Comparison of ENCODE assay signal across 8 cellular contexts in the genomic region with DNA sequence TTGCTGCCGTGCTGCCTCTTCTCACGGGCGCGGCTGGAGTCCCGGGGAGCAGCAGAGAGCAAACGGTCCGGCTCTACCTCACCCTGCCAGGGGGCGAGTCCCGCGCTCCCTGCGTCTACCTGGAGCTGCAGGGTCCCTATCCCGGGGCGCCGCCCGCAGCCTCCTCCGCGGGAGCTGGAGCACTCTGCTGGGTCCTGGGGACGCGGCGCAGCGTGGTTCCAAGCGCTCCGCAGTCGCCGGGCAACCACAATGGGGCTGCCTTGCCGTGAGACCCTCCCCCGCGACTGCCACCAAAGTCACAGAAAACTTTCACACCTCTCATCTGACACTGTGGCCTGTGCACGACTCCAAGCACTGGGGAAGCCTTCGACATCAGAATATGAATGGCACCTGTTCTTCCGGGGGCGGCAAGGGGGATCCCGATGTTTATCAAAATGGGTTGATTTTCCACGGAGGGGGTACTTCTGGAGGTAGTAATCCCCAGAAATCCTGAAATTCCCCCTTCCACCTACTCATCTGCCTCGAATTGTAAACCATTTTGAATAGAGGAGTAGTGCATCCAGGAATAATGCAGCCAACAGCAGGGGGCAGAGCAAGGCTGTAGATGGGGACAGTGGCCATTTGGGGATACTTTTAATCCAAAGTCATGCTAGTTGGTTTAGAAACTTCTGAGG. TPM values are rescaled to one million over a fixed set of nuclear protein-coding genes. Genes with fewer than 3 reads are reported as not detected.
DNase-seq lines count a peak whose midpoint lies in the region; ATAC-seq and FAIRE-seq lines count a peak whose summit lies in the region.

C12orf42 (minus strand) TSS at position 186 of the 674 bp plus-strand sequence. CDS start 17,542 bp downstream, outside the sequence.

- no peak within 1 kb of the TSS for H3K27ac Mint-ChIP-seq in activated T-cell treated with anti-CD3 and anti-CD28 coated beads, Interleukin-2, amount 50 U/mL, for 24 hours

- H3K9ac ChIP-seq in neuronal stem cell (ENCODE audit: low read depth, low read length, poor library complexity), result peak within 1 kb of the TSS; percentile 68

- peak within 1 kb of the TSS; percentile 50 for H3K14ac ChIP-seq in neuronal stem cell (ENCODE audit: low read length)

- H4K91ac ChIP-seq in neuronal stem cell (ENCODE audit: low read depth, low read length, poor library complexity), result peak within 1 kb of the TSS; percentile 48

- peak; percentile 34 for ATAC-seq in HG02763 (IDR thresholded peaks at IDR 0.05; ENCODE audit: unreplicated experiment)
- ATAC-seq in activated T-cell treated with anti-CD3 and anti-CD28 coated beads, Interleukin-2, amount 50 U/mL, for 4 hours, result peak; percentile 36 to 51

- H3K4me3 ChIP-seq in neuronal stem cell (ENCODE audit: low read length in 2 of 2), result peak within 1 kb of the TSS; percentile 31 to 81

- H2BK15ac ChIP-seq in neuronal stem cell (ENCODE audit: low read length), result peak within 1 kb of the TSS; percentile 95

- H2BK12ac ChIP-seq in neuronal stem cell (ENCODE audit: low read length), result peak within 1 kb of the TSS; percentile 87

- DNase-seq in activated T-cell treated with anti-CD3 and anti-CD28 coated beads, Interleukin-2, amount 50 U/mL, for 24 hours, result no peak
- DNase-seq in activated T-cell treated with anti-CD3 and anti-CD28 coated beads for 4 hours, result no peak
- peak; percentile 62 to 70 for DNase-seq in NCI-H187 (lab: John Stamatoyannopoulos, UW)
- no peak for DNase-seq in activated T-cell treated with anti-CD3 and anti-CD28 coated beads, Interleukin-2, amount 50 U/mL, for 4 hours
- DNase-seq in frontal cortex (ENCODE audit: low spot score in 2 of 2), result peak; percentile 36 to 50
- DNase-seq in neuronal stem cell (ENCODE audit: low spot score), result peak; percentile 59
- DNase-seq in dedifferentiated amniotic fluid mesenchymal stem cell (ENCODE audit: extremely low spot score), result no peak

- peak within 1 kb of the TSS; percentile 84 for H2AK5ac ChIP-seq in neuronal stem cell (ENCODE audit: low read depth, low read length)

- peaks cover 5 to 12% of the 10 kb centered on the region in 2 donors for H3K4me1 ChIP-seq in neuronal stem cell (ENCODE audit: control insufficient read depth in 2 of 2, insufficient read depth in 1 of 2, low read depth in 1 of 2, low read length in 2 of 2)

- H3K27me3 ChIP-seq in neuronal stem cell (ENCODE audit: control insufficient read depth in 3 of 3, insufficient read depth in 3 of 3, low read depth in 1 of 3, low read length in 3 of 3), result peaks cover 0 to 26% (median 2%) of the 10 kb centered on the region in 3 experiments

- H3K9me3 Mint-ChIP-seq in activated T-cell treated with anti-CD3 and anti-CD28 coated beads, Interleukin-2, amount 50 U/mL, for 24 hours, result peaks cover 5% of the 10 kb centered on the region
- peaks cover 6% of the 10 kb centered on the region for H3K9me3 Mint-ChIP-seq in activated T-cell treated with anti-CD3 and anti-CD28 coated beads, Interleukin-2, amount 50 U/mL, for 4 hours

- peak within 1 kb of the TSS; percentile 98 for H3K4me2 ChIP-seq in neuronal stem cell (ENCODE audit: insufficient read depth, low read length, poor library complexity, severe bottlenecking)

- FAIRE-seq in frontal cortex (lab: Jason Lieb, UNC), result no peak

- H3K18ac ChIP-seq in neuronal stem cell (ENCODE audit: low read length), result peak within 1 kb of the TSS; percentile 98

- no peak within 1 kb of the TSS for H2BK120ac ChIP-seq in neuronal stem cell (ENCODE audit: low read depth, low read length)

- peaks cover 38% of the 10 kb centered on the region for H3K4me1 Mint-ChIP-seq in activated T-cell treated with anti-CD3 and anti-CD28 coated beads, Interleukin-2, amount 50 U/mL, for 24 hours (ENCODE audit: low read depth)
- peaks cover 22% of the 10 kb centered on the region for H3K4me1 Mint-ChIP-seq in activated T-cell treated with anti-CD3 and anti-CD28 coated beads, Interleukin-2, amount 50 U/mL, for 4 hours (ENCODE audit: low read depth)

- no peak within 1 kb of the TSS for H3K4ac ChIP-seq in neuronal stem cell (ENCODE audit: low read length)

- no CpG with 5 or more reads among the region's 35 CpGs for WGBS in neuronal stem cell (ENCODE audit: extremely low coverage in 2 of 2, insufficient read length in 2 of 2, insufficient replicate concordance in 1 of 2), 2 donors

- H2AFZ ChIP-seq in neuronal stem cell (ENCODE audit: low read length), result peak within 1 kb of the TSS; percentile 89

- no peaks in the 10 kb centered on the region for H3K36me3 ChIP-seq in neuronal stem cell (replicated peaks in 1 of 2; ENCODE audit: control insufficient read depth in 2 of 2, insufficient read depth in 2 of 2, low read length in 2 of 2)

- H3K23ac ChIP-seq in neuronal stem cell (ENCODE audit: low read depth, low read length, poor library complexity), result no peak within 1 kb of the TSS

- H3K27me3 Mint-ChIP-seq in activated T-cell treated with anti-CD3 and anti-CD28 coated beads, Interleukin-2, amount 50 U/mL, for 24 hours, result peaks cover 44% of the 10 kb centered on the region
- H3K27me3 Mint-ChIP-seq in activated T-cell treated with anti-CD3 and anti-CD28 coated beads, Interleukin-2, amount 50 U/mL, for 4 hours (ENCODE audit: low read depth), result peaks cover 32% of the 10 kb centered on the region

- H2BK5ac ChIP-seq in neuronal stem cell (ENCODE audit: low read length), result peak within 1 kb of the TSS; percentile 93

- no peak within 1 kb of the TSS for H4K8ac ChIP-seq in neuronal stem cell (ENCODE audit: low read depth, low read length)

- peak within 1 kb of the TSS; percentile 81 for H3K27ac ChIP-seq in neuronal stem cell (replicated peaks; ENCODE audit: low read length)

- H3K79me1 ChIP-seq in neuronal stem cell (ENCODE audit: low read depth, low read length), result no peaks in the 10 kb centered on the region

- no peaks in the 10 kb centered on the region for H3K36me3 Mint-ChIP-seq in activated T-cell treated with anti-CD3 and anti-CD28 coated beads, Interleukin-2, amount 50 U/mL, for 24 hours (ENCODE audit: low read depth)
- no peaks in the 10 kb centered on the region for H3K36me3 Mint-ChIP-seq in activated T-cell treated with anti-CD3 and anti-CD28 coated beads, Interleukin-2, amount 50 U/mL, for 4 hours (ENCODE audit: insufficient read depth)

- peak within 1 kb of the TSS; percentile 54 for H3K4me3 Mint-ChIP-seq in activated T-cell treated with anti-CD3 and anti-CD28 coated beads, Interleukin-2, amount 50 U/mL, for 24 hours
- H3K4me3 Mint-ChIP-seq in activated T-cell treated with anti-CD3 and anti-CD28 coated beads, Interleukin-2, amount 50 U/mL, for 4 hours, result peak within 1 kb of the TSS; percentile 74

- H3K9me3 ChIP-seq in neuronal stem cell (replicated peaks in 1 of 2; ENCODE audit: control insufficient read depth in 2 of 2, insufficient read depth in 1 of 2, low read depth in 1 of 2, low read length in 2 of 2), result no peaks in the 10 kb centered on the region

RNA-seq across cellular contexts. Expression of gene C12orf42, which starts in this region (rescaled TPM):
- under 1 TPM; 0.46 to 0.50 (median 0.49) TPM for total RNA-seq in activated T-cell treated with anti-CD3 and anti-CD28 coated beads, Interleukin-2, amount 50 U/mL, for 4 hours
- 1.2 TPM for total RNA-seq in frontal cortex
- polyA plus RNA-seq in neuronal stem cell (2013, experiment 1 of 2), result 0.15 TPM
- 0.07 TPM for polyA plus RNA-seq in neuronal stem cell (2013, experiment 2 of 2)

Comparison
In these comparisons a context has a peak if more than half of its experiments do, and no peak if none do; other contexts are left out.
1. Peak in ATAC-seq in activated T-cell treated with anti-CD3 and anti-CD28 coated beads, Interleukin-2, amount 50 U/mL, for 4 hours; RNA of the gene not detected or under 1 TPM.
2. DNase-seq: peak in NCI-H187 (2 of 2), frontal cortex (2 of 2) and neuronal stem cell (single experiment); none in activated T-cell treated with anti-CD3 and anti-CD28 coated beads, Interleukin-2, amount 50 U/mL, for 24 hours (single experiment), activated T-cell treated with anti-CD3 and anti-CD28 coated beads for 4 hours (single experiment), activated T-cell treated with anti-CD3 and anti-CD28 coated beads, Interleukin-2, amount 50 U/mL, for 4 hours (single experiment) and dedifferentiated amniotic fluid mesenchymal stem cell (single experiment).